Comparison of ENCODE assay signal across 8 cellular contexts in genomic region chr1:150926094-150926741, GRCh38. TPM values are rescaled to one million over a fixed set of nuclear protein-coding genes. Genes with fewer than 3 reads are reported as not detected.
DNase-seq lines count a peak whose midpoint lies in the region; ATAC-seq and TF ChIP-seq lines count a peak whose summit lies in the region.

Gene SETDB1 (plus strand): TSS chr1:150926363. CDS start chr1:150927715, 1,352 bp downstream.

- DNase-seq in BE2C (peak; percentile 97), GM19240 (ENCODE audit: insufficient read length, low spot score) (peak; percentile 55), NCI-H526 (lab: John Stamatoyannopoulos, UW) (peak; percentile 100), colonic mucosa (peak; percentile 97), kidney tubule cell (ENCODE audit: low spot score) (peak; percentile 98)
- DNase-seq in activated CD4-positive, alpha-beta T cell treated with anti-CD3 and anti-CD28 coated beads for 48 hours, result peak; percentile 98
- peak; percentile 74 to 95 (median 81) for DNase-seq in stimulated activated CD4-positive, alpha-beta T cell treated with anti-CD3 and anti-CD28 coated beads, Interleukin-1b, Interleukin-23, amount 100 ng/mL, for 24 hours (ENCODE audit: low read depth in 4 of 4, low spot score in 1 of 4)

- H3K9ac ChIP-seq in colonic mucosa (ENCODE audit: low read depth in 2 of 2, low read length in 2 of 2), result peak within 1 kb of the TSS; percentile 89 to 93

- H3K36me3 ChIP-seq in BE2C (peaks cover 39% of the 10 kb centered on the region), colonic mucosa (no peaks in the 10 kb centered on the region)

- intact Hi-C loops in colonic mucosa (cut with DNase I), result loop anchor here (10.0 kb wide), 2 partner anchors 49 to 361 kb away; partner anchors contain the start of gene CERS2

- H3K27me3 ChIP-seq in BE2C (no peaks in the 10 kb centered on the region), colonic mucosa (no peaks in the 10 kb centered on the region)

- H3K4me1 ChIP-seq in BE2C (0 out of 2 replicates have a peak, but pooled peaks cover 2% of the 10 kb centered on the region), colonic mucosa (no peaks in the 10 kb centered on the region)

- H3K4me3 ChIP-seq in BE2C (ENCODE audit: low read depth, low read length), result peak within 1 kb of the TSS; percentile 94
- H3K4me3 ChIP-seq in colonic mucosa, result peak within 1 kb of the TSS; percentile 60

- H3K27ac ChIP-seq in colonic mucosa, result peak within 1 kb of the TSS; percentile 74

- TF ChIP-seq CTCF in BE2C (IDR thresholded peaks at IDR 0.05; ENCODE audit: low read depth, low read length), result no peak; the same call in 1 of the 2 replicates
- TF ChIP-seq CTCF in colonic mucosa (IDR thresholded peaks at IDR 0.05), result no peak

- ATAC-seq in HG03460 (IDR thresholded peaks at IDR 0.05; ENCODE audit: unreplicated experiment), result peak; percentile 75

- H3K9me3 ChIP-seq in BE2C, result no peaks in the 10 kb centered on the region
- H3K9me3 ChIP-seq in colonic mucosa, result no peaks in the 10 kb centered on the region

RNA-seq across cellular contexts. Expression of gene SETDB1, which starts in this region (rescaled TPM):
- polyA plus RNA-seq in BE2C (2012; ENCODE audit: insufficient read depth, insufficient read length, low read depth), result 88.7 TPM
- 10 to 100 TPM; 28.2 to 32.8 TPM for total RNA-seq in colonic mucosa

Comparison
In these comparisons a context has a peak if more than half of its experiments do, and no peak if none do; other contexts are left out.
1. Peak in every context shown above with its lines: DNase-seq, ATAC-seq, H3K4me3 ChIP-seq and H3K27ac ChIP-seq.